1 cellular context compared by ENCODE assay signal in genomic region chr11:66985508-66986177, GRCh38.
TF ChIP-seq lines count a peak whose summit lies in the region.

No MANE protein-coding gene starts in this region.

TF ChIP-seq in A549, 52 proteins besides CTCF, POLR2A, EP300 and RAD21 (continued from another document):
- TF ChIP-seq ZFP36 (IDR thresholded peaks at IDR 0.05; ENCODE audit: borderline replicate concordance, partially characterized antibody) (no peak), HOXB13 (CRISPR knock-in tag; IDR thresholded peaks at IDR 0.05; ENCODE audit: low read depth) (no peak), ATOH8 (CRISPR knock-in tag; IDR thresholded peaks at IDR 0.05; ENCODE audit: low read depth) (no peak), HES2 (IDR thresholded peaks at IDR 0.05) (no peak), HOXA7 (CRISPR knock-in tag; IDR thresholded peaks at IDR 0.05) (no peak), KDM5A (IDR thresholded peaks at IDR 0.05) (no peak), RFX5 (IDR thresholded peaks at IDR 0.05) (no peak), HDAC2 (IDR thresholded peaks at IDR 0.05) (no peak), TFCP2L1 (CRISPR knock-in tag; IDR thresholded peaks at IDR 0.05) (no peak), PHF8 (IDR thresholded peaks at IDR 0.05; ENCODE audit: borderline replicate concordance, low read depth) (no peak), CHD4 (IDR thresholded peaks at IDR 0.05; ENCODE audit: borderline replicate concordance) (no peak), FOSL2 (IDR thresholded peaks at IDR 0.05) (no peak), FOSL2 (CRISPR knock-in tag; IDR thresholded peaks at IDR 0.05) (no peak), CBX8 (IDR thresholded peaks at IDR 0.05) (no peak), TP53 (CRISPR knock-in tag; IDR thresholded peaks at IDR 0.05) (no peak)
